10 cellular contexts compared by ENCODE assay signal in genomic region chr5:68342693-68343092, GRCh38.
"Had no signal": no experiment of that assay in that cellular context is flagged by ENCODE, and none has a peak within 500 bp of the region (broad histone marks: within the 10 kb centered on the region; RNA-seq: fewer than 3 reads in every experiment).

No MANE protein-coding gene starts in this region.

- DNase-seq: activated CD4-positive, alpha-beta T cell treated with anti-CD3 and anti-CD28 coated beads, Interleukin-2, amount 50 U/mL, for 4 hours; activated T-cell treated with anti-CD3 and anti-CD28 coated beads, Interleukin-2, amount 50 U/mL, for 24 hours; left colon; nephron progenitor cell; SHP77 treated with DMSO at 0.1 percent for 48 hours; stimulated activated CD4-positive, alpha-beta T cell treated with anti-CD3 and anti-CD28 coated beads, Interleukin-12 subunit alpha, Interleukin-12 subunit beta, amount 100 ng/mL, for 4 hours had no signal

- H3K4me1 ChIP-seq: prostate gland had no signal

- H3K4me3 ChIP-seq: prostate gland had no signal

- H3K4me1 Mint-ChIP-seq: nephron progenitor cell had no signal

- H3K36me3 ChIP-seq: prostate gland had no signal

- H3K27me3 Mint-ChIP-seq: activated T-cell treated with anti-CD3 and anti-CD28 coated beads, Interleukin-2, amount 50 U/mL, for 24 hours had no signal

- H3K27ac Mint-ChIP-seq: activated naive CD4-positive, alpha-beta T cell treated with anti-CD3 and anti-CD28 coated beads, Interleukin-2, amount 50 U/mL, for 72 hours; nephron progenitor cell; stimulated activated naive CD8-positive, alpha-beta T cell treated with anti-CD3 and anti-CD28 coated beads, Interleukin-15, Interleukin-2, amounts not matched to agents 100 ng/mL and 50 ng/mL, for 24 hours; T-helper 2 cell treated with Interferon-gamma antibody and Interleukin-4, amounts not matched to agents 5 μg/mL and 100 μg/mL, for 36 hours had no signal

- H3K27ac ChIP-seq: prostate gland had no signal

- H3K4me3 Mint-ChIP-seq: activated T-cell treated with anti-CD3 and anti-CD28 coated beads, Interleukin-2, amount 50 U/mL, for 24 hours; nephron progenitor cell; stimulated activated naive CD8-positive, alpha-beta T cell treated with anti-CD3 and anti-CD28 coated beads, Interleukin-15, Interleukin-2, amounts not matched to agents 100 ng/mL and 50 ng/mL, for 24 hours; T-helper 2 cell treated with Interferon-gamma antibody and Interleukin-4, amounts not matched to agents 5 μg/mL and 100 μg/mL, for 36 hours had no signal

- H3K9me3 ChIP-seq: prostate gland had no signal
